In genomic region chr9:91711755-91712591, GRCh38 we compare ENCODE assay signal across 9 cellular contexts.
DNase-seq lines count a peak whose midpoint lies in the region; ATAC-seq, FAIRE-seq and TF ChIP-seq lines count a peak whose summit lies in the region.
"Had no signal": no experiment of that assay in that cellular context is flagged by ENCODE, and none has a peak within 500 bp of the region (broad histone marks: within the 10 kb centered on the region; RNA-seq: fewer than 3 reads in every experiment).

No MANE protein-coding gene starts in this region.

- peak; percentile 100 for FAIRE-seq in GM12891 (lab: Jason Lieb, UNC)

- peak overlapping the region; percentile 96 for H4K91ac ChIP-seq in neuronal stem cell (ENCODE audit: low read depth, low read length, poor library complexity)

- no peak overlapping the region for H3K27ac ChIP-seq in neuronal stem cell (replicated peaks; ENCODE audit: low read length)
- H3K27ac ChIP-seq in mesendoderm (ENCODE audit: low read depth, low read length), result no peak overlapping the region

- no peak overlapping the region for H2AFZ ChIP-seq in neuronal stem cell (ENCODE audit: low read length)

- no peak overlapping the region for H3K18ac ChIP-seq in neuronal stem cell (ENCODE audit: low read length)
- no peak overlapping the region for H3K18ac ChIP-seq in mesendoderm (ENCODE audit: low read length)

- H3K4ac ChIP-seq in neuronal stem cell (ENCODE audit: low read length) (peak overlapping the region; percentile 81), mesendoderm (ENCODE audit: low read depth, low read length) (no peak overlapping the region)

- H3K4me2 ChIP-seq in neuronal stem cell (ENCODE audit: insufficient read depth, low read length, poor library complexity, severe bottlenecking) (no peak overlapping the region), mesendoderm (ENCODE audit: low read length) (no peak overlapping the region)

- H3K9me3 ChIP-seq in neuronal stem cell (replicated peaks in 1 of 2; ENCODE audit: control insufficient read depth in 2 of 2, insufficient read depth in 1 of 2, low read depth in 1 of 2, low read length in 2 of 2), result peaks cover 6 to 10% of the 10 kb centered on the region in 2 donors

- H3K79me1 ChIP-seq in neuronal stem cell (ENCODE audit: low read depth, low read length) (no peaks in the 10 kb centered on the region), mesendoderm (ENCODE audit: low read length) (no peaks in the 10 kb centered on the region)

- no peak overlapping the region for H3K56ac ChIP-seq in mesendoderm (ENCODE audit: low read length)

- H3K36me3 ChIP-seq in neuronal stem cell (replicated peaks in 1 of 2; ENCODE audit: control insufficient read depth in 2 of 2, insufficient read depth in 2 of 2, low read length in 2 of 2) (peaks cover 0 to 3% of the 10 kb centered on the region in 2 donors), mesendoderm (ENCODE audit: control insufficient read depth, insufficient read depth, low read length) (peaks cover 2% of the 10 kb centered on the region)
- H3K36me3 ChIP-seq: heart right ventricle had no signal

- H3K23ac ChIP-seq in neuronal stem cell (ENCODE audit: low read depth, low read length, poor library complexity) (peak overlapping the region; percentile 69), mesendoderm (ENCODE audit: low read length) (no peak overlapping the region)

- ATAC-seq in GM21619 (IDR thresholded peaks at IDR 0.05; ENCODE audit: unreplicated experiment), result peak; percentile 89

- no peak for TF ChIP-seq POLR2A in GM12891 (IDR thresholded peaks at IDR 0.05; ENCODE audit: low read depth, low read length)

- peak overlapping the region; percentile 77 for H2BK12ac ChIP-seq in neuronal stem cell (ENCODE audit: low read length)

- no peak overlapping the region for H4K5ac ChIP-seq in mesendoderm (ENCODE audit: low read length)

- H3K4me3 ChIP-seq in neuronal stem cell (ENCODE audit: low read length in 2 of 2), result peak overlapping the region in 1 of 2 donors; percentile 73
- no peak overlapping the region for H3K4me3 ChIP-seq in mesendoderm (ENCODE audit: low read length)
- H3K4me3 ChIP-seq: heart right ventricle had no signal

- no peak overlapping the region for H3K14ac ChIP-seq in neuronal stem cell (ENCODE audit: low read length)

- 100% methylated on average over 1 of the region's 8 CpGs; no CpG with 5 or more reads in 1 of the 2 donors for WGBS in neuronal stem cell (ENCODE audit: extremely low coverage in 2 of 2, insufficient read length in 2 of 2, insufficient replicate concordance in 1 of 2), 2 donors
- WGBS in mesendoderm (ENCODE audit: extremely low coverage, insufficient coverage, low lambda C conversion rate), result 100% methylated on average over 1 of the region's 8 CpGs

- H3K27me3 ChIP-seq in neuronal stem cell (ENCODE audit: control insufficient read depth in 3 of 3, insufficient read depth in 3 of 3, low read depth in 1 of 3, low read length in 3 of 3) (peaks cover 0 to 5% (median 0%) of the 10 kb centered on the region in 3 experiments), mesendoderm (ENCODE audit: insufficient read depth, low read length, poor library complexity) (no peaks in the 10 kb centered on the region)

- DNase-seq in GM12891 (ENCODE audit: insufficient read length, low spot score) (peak; percentile 70), LHCN-M2 (ENCODE audit: low read depth) (peak; percentile 17), activated T-cell treated with anti-CD3 and anti-CD28 coated beads for 4 hours (peak; percentile 36), neuronal stem cell (ENCODE audit: low spot score) (no peak), NCI-H128 (lab: John Stamatoyannopoulos, UW; ENCODE audit: unreplicated experiment) (no peak), mesendoderm (no peak), COLO668 (lab: John Stamatoyannopoulos, UW; ENCODE audit: unreplicated experiment) (no peak)
- DNase-seq: heart right ventricle had no signal

- H2AK5ac ChIP-seq in neuronal stem cell (ENCODE audit: low read depth, low read length) (no peak overlapping the region), mesendoderm (ENCODE audit: low read length) (no peak overlapping the region)

- peak overlapping the region; percentile 74 for H3K9ac ChIP-seq in neuronal stem cell (ENCODE audit: low read depth, low read length, poor library complexity)
- H3K9ac ChIP-seq in mesendoderm (ENCODE audit: low read length), result no peak overlapping the region

- no peaks in the 10 kb centered on the region for H3K79me2 ChIP-seq in mesendoderm (ENCODE audit: control insufficient read depth, insufficient read depth, low read length)

- H2BK15ac ChIP-seq in neuronal stem cell (ENCODE audit: low read length) (no peak overlapping the region), mesendoderm (replicated peaks; ENCODE audit: low read depth) (no peak overlapping the region)

- H4K8ac ChIP-seq in neuronal stem cell (ENCODE audit: low read depth, low read length), result peak overlapping the region; percentile 68
- H4K8ac ChIP-seq in mesendoderm (ENCODE audit: low read depth, low read length), result no peak overlapping the region

- H2BK5ac ChIP-seq in neuronal stem cell (ENCODE audit: low read length), result no peak overlapping the region
- H2BK5ac ChIP-seq in mesendoderm (ENCODE audit: low read length), result no peak overlapping the region

- peaks cover 0 to 3% of the 10 kb centered on the region in 2 donors for H3K4me1 ChIP-seq in neuronal stem cell (ENCODE audit: control insufficient read depth in 2 of 2, insufficient read depth in 1 of 2, low read depth in 1 of 2, low read length in 2 of 2)
- no peaks in the 10 kb centered on the region for H3K4me1 ChIP-seq in mesendoderm (ENCODE audit: control insufficient read depth, low read depth, low read length)

- H2BK120ac ChIP-seq in neuronal stem cell (ENCODE audit: low read depth, low read length) (no peak overlapping the region), mesendoderm (ENCODE audit: low read depth, low read length) (no peak overlapping the region)

TF ChIP-seq in GM12891, 5 proteins besides CTCF, POLR2A, EP300 and RAD21:
- TF ChIP-seq PAX5 (IDR thresholded peaks at IDR 0.05; ENCODE audit: insufficient read depth, low read length, severe bottlenecking) (no peak), TAF1 (IDR thresholded peaks at IDR 0.05; ENCODE audit: low read depth, low read length) (peak; percentile 48; the same call in 1 of the 2 replicates), SPI1 (IDR thresholded peaks at IDR 0.05; ENCODE audit: low read depth, low read length) (peak; percentile 72), POU2F2 (IDR thresholded peaks at IDR 0.05; ENCODE audit: low read depth, low read length) (peak; percentile 89)

Comparison
In these comparisons a context has a peak if more than half of its experiments do, and no peak if none do; other contexts are left out.
1. DNase-seq: peak in GM12891 (single experiment), LHCN-M2 (single experiment) and activated T-cell treated with anti-CD3 and anti-CD28 coated beads for 4 hours (single experiment); none in neuronal stem cell (single experiment), NCI-H128 (single experiment), mesendoderm (single experiment) and COLO668 (single experiment).